In the genomic region with DNA sequence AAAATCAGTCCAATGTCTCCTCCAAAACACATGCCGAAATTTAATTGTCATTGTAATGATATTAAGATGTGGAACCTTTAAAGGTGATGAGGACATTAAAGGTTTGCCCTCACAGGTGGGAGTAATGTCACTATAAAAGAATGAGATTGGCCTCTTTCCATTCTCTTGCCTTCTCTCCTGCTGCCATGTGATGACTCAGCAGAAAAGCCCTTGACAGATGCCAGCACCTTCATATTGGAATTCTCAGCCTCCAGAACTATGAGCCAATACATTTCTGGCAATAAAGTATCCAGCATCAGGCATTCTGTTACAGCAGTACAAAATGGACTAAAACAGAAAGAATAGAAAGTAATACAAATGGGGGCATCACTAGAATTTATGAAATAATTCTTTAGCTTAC, we compare ENCODE assay signal across 1 cellular context.
TF ChIP-seq lines count a peak whose summit lies in the region.

No MANE protein-coding gene starts in this region.

TF ChIP-seq in HepG2, 621 proteins besides CTCF, POLR2A, EP300 and RAD21 (continued from another document):
- TF ChIP-seq, protein P1, sequence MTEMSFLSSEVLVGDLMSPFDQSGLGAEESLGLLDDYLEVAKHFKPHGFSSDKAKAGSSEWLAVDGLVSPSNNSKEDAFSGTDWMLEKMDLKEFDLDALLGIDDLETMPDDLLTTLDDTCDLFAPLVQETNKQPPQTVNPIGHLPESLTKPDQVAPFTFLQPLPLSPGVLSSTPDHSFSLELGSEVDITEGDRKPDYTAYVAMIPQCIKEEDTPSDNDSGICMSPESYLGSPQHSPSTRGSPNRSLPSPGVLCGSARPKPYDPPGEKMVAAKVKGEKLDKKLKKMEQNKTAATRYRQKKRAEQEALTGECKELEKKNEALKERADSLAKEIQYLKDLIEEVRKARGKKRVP (CRISPR knock-in tag; IDR thresholded peaks at IDR 0.05) = no peak
- no peak for TF ChIP-seq EZH2 (conservative IDR thresholded peaks at IDR 0.05; ENCODE audit: low read depth, low read length)
- TF ChIP-seq, protein P2, sequence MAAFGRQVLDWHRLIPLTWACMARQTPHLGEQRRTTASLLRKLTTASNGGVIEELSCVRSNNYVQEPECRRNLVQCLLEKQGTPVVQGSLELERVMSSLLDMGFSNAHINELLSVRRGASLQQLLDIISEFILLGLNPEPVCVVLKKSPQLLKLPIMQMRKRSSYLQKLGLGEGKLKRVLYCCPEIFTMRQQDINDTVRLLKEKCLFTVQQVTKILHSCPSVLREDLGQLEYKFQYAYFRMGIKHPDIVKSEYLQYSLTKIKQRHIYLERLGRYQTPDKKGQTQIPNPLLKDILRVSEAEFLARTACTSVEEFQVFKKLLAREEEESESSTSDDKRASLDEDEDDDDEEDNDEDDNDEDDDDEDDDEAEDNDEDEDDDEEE (CRISPR knock-in tag; IDR thresholded peaks at IDR 0.05) = no peak
- TF ChIP-seq, protein P3, sequence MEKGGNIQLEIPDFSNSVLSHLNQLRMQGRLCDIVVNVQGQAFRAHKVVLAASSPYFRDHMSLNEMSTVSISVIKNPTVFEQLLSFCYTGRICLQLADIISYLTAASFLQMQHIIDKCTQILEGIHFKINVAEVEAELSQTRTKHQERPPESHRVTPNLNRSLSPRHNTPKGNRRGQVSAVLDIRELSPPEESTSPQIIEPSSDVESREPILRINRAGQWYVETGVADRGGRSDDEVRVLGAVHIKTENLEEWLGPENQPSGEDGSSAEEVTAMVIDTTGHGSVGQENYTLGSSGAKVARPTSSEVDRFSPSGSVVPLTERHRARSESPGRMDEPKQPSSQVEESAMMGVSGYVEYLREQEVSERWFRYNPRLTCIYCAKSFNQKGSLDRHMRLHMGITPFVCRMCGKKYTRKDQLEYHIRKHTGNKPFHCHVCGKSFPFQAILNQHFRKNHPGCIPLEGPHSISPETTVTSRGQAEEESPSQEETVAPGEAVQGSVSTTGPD (CRISPR knock-in tag; IDR thresholded peaks at IDR 0.05) = no peak
- no peak for TF ChIP-seq ZSCAN25 (CRISPR knock-in tag; IDR thresholded peaks at IDR 0.05)
